In the genomic region with DNA sequence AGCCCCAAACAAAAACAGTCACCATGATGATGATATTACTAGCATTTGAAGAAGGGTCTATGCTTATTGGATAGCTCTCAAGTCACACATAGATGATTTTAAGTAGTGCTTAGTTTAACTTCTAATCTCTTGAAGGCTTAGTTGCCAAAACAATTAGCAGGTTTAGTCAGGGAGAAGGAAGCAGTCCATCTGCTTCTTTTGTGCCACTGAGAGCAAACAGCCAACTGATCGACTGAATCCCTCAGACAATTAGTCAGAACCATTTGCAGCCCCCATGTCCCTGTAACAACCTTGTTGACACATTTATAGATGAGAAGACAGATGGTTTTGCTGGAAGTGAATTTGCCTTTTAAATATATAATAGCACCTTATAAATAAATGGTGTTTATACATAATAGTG, we compare ENCODE assay signal across 18 cellular contexts.
DNase-seq lines count a peak whose midpoint lies in the region; ATAC-seq and TF ChIP-seq lines count a peak whose summit lies in the region.
"Had no signal": no experiment of that assay in that cellular context is flagged by ENCODE, and none has a peak within 500 bp of the region (broad histone marks: within the 10 kb centered on the region; RNA-seq: fewer than 3 reads in every experiment).

No MANE protein-coding gene starts in this region.

- H3K27ac Mint-ChIP-seq in neural progenitor cell: no peak overlapping the region
- H3K27ac Mint-ChIP-seq: B cell; CD4-positive, CD25-positive, alpha-beta regulatory T cell had no signal

- H3K9me3 Mint-ChIP-seq in neural progenitor cell: no peaks in the 10 kb centered on the region

- no peak overlapping the region for H3K4me3 Mint-ChIP-seq in neural progenitor cell
- H3K4me3 Mint-ChIP-seq: B cell; CD4-positive, CD25-positive, alpha-beta regulatory T cell had no signal

- no peak for TF ChIP-seq EP300 in stomach (IDR thresholded peaks at IDR 0.05)

- H4K20me1 ChIP-seq in neural progenitor cell (ENCODE audit: low read depth): no peaks in the 10 kb centered on the region

- no peaks in the 10 kb centered on the region for H3K36me3 Mint-ChIP-seq in neural progenitor cell
- H3K36me3 Mint-ChIP-seq: CD4-positive, CD25-positive, alpha-beta regulatory T cell had no signal

- H3K36me3 ChIP-seq in neural progenitor cell (no peaks in the 10 kb centered on the region), stomach (no peaks in the 10 kb centered on the region)
- H3K36me3 ChIP-seq: SJSA1 had no signal

- TF ChIP-seq POLR2A in stomach (IDR thresholded peaks at IDR 0.05): no peak

- no peak overlapping the region for H2AFZ ChIP-seq in neural progenitor cell (replicated peaks)

- H3K9me3 ChIP-seq in neural progenitor cell (ENCODE audit: low read depth) (no peaks in the 10 kb centered on the region), stomach (no peaks in the 10 kb centered on the region)
- H3K9me3 ChIP-seq: SJSA1 had no signal

- no peaks in the 10 kb centered on the region for H3F3A ChIP-seq in neural progenitor cell (ENCODE audit: low read depth)

- DNase-seq in NCI-H1105 (lab: John Stamatoyannopoulos, UW) (peak; percentile 69), NCI-H146 treated with DMSO at 0.1 percent for 48 hours (lab: John Stamatoyannopoulos, UW; ENCODE audit: unreplicated experiment) (peak; percentile 60), NCI-H748 (lab: John Stamatoyannopoulos, UW; ENCODE audit: unreplicated experiment) (peak; percentile 71), neural progenitor cell (ENCODE audit: low spot score) (peak; percentile 75), hepatic stellate cell (ENCODE audit: low spot score) (no peak), stomach (no peak)
- DNase-seq: ACHN; Calu3; CD4-positive, CD25-positive, alpha-beta regulatory T cell; DND-41; HCEC 1CT; NCI-H1694; NCI-H2171; T-helper 2 cell had no signal

- ATAC-seq in HG03045 (IDR thresholded peaks at IDR 0.05; ENCODE audit: unreplicated experiment): no peak

- no peaks in the 10 kb centered on the region for H3K27me3 ChIP-seq in neural progenitor cell
- H3K27me3 ChIP-seq in stomach: no peaks in the 10 kb centered on the region
- H3K27me3 ChIP-seq: SJSA1 had no signal

- H3K27ac ChIP-seq in neural progenitor cell (no peak overlapping the region), stomach (no peak overlapping the region)
- H3K27ac ChIP-seq: HL-60, SJSA1 had no signal

- H3K4me1 ChIP-seq in neural progenitor cell: peaks cover 24% of the 10 kb centered on the region
- peaks cover 0 to 8% (median 0%) of the 10 kb centered on the region in 4 donors for H3K4me1 ChIP-seq in stomach
- H3K4me1 ChIP-seq: SJSA1 had no signal

- H3K9ac ChIP-seq in neural progenitor cell: no peak overlapping the region

- intact Hi-C loops in stomach (cut with DNase I; ENCODE audit: low total_unique reads): no loop called here

- H3K27me3 Mint-ChIP-seq in neural progenitor cell (ENCODE audit: insufficient read depth, low read depth): no peaks in the 10 kb centered on the region
- H3K27me3 Mint-ChIP-seq: B cell; CD4-positive, CD25-positive, alpha-beta regulatory T cell had no signal

- TF ChIP-seq CTCF in neural progenitor cell (IDR thresholded peaks at IDR 0.05) (no peak), stomach (IDR thresholded peaks at IDR 0.05) (no peak)

- no peaks in the 10 kb centered on the region for H3K79me2 ChIP-seq in neural progenitor cell (ENCODE audit: low read depth)

- WGBS in stomach, 5 donors: 3 to 43% (median 14%) methylated on average over 1 of the region's 1 CpG

- no peak overlapping the region for H3K4me3 ChIP-seq in neural progenitor cell
- H3K4me3 ChIP-seq in stomach: no peak overlapping the region
- H3K4me3 ChIP-seq: SJSA1 had no signal

- peak overlapping the region; percentile 31 for H3K4me2 ChIP-seq in neural progenitor cell

- no peaks in the 10 kb centered on the region for H3K4me1 Mint-ChIP-seq in neural progenitor cell
- H3K4me1 Mint-ChIP-seq: B cell; CD4-positive, CD25-positive, alpha-beta regulatory T cell had no signal

Comparison
In these comparisons a context has a peak if more than half of its experiments do, and no peak if none do; other contexts are left out.
1. DNase-seq: peak in NCI-H1105 (single experiment), NCI-H146 treated with DMSO at 0.1 percent for 48 hours (single experiment), NCI-H748 (single experiment) and neural progenitor cell (single experiment); none in hepatic stellate cell (single experiment) and stomach (single experiment).